In genomic region chr13:52162279-52163101, GRCh38 we compare ENCODE assay signal across 12 cellular contexts. TPM values are rescaled to one million over a fixed set of nuclear protein-coding genes. Genes with fewer than 3 reads are reported as not detected.
DNase-seq lines count a peak whose midpoint lies in the region; ATAC-seq, FAIRE-seq and TF ChIP-seq lines count a peak whose summit lies in the region.
"Had no signal": no experiment of that assay in that cellular context is flagged by ENCODE, and none has a peak within 500 bp of the region (broad histone marks: within the 10 kb centered on the region; RNA-seq: fewer than 3 reads in every experiment).

No MANE protein-coding gene starts in this region.

- peak overlapping the region; percentile 22; the same call in 1 of the 2 replicates for H3K23ac ChIP-seq in IMR-90 (ENCODE audit: low read depth, low read length)

- H3K9me1 ChIP-seq in IMR-90 (ENCODE audit: insufficient read depth, low read length), result peaks cover 6% of the 10 kb centered on the region; the same call in 1 of the 2 replicates
- H3K9me1 ChIP-seq in keratinocyte (ENCODE audit: control insufficient read depth, extremely low read depth, insufficient read depth, low read length), result no peaks in the 10 kb centered on the region

- no peak overlapping the region for H3K56ac ChIP-seq in IMR-90 (ENCODE audit: extremely low read depth, insufficient read depth, low read length)

- H3K18ac ChIP-seq in IMR-90 (ENCODE audit: low read depth, low read length), result no peak overlapping the region

- in situ Hi-C loops in IMR-90 (cut with MboI; ENCODE audit: low sequenced_read_pairs), result no loop called here

- ATAC-seq in IMR-90 (ENCODE audit: low read depth) (peak; percentile 50), GM21737 (IDR thresholded peaks at IDR 0.05; ENCODE audit: unreplicated experiment) (no peak), GM18502 (IDR thresholded peaks at IDR 0.05; ENCODE audit: poor library complexity, unreplicated experiment) (no peak)
- no peak for ATAC-seq in activated T-cell treated with anti-CD3 and anti-CD28 coated beads, Interleukin-2, amount 50 U/mL, for 4 hours
- ATAC-seq: activated T-cell treated with anti-CD3 and anti-CD28 coated beads, Interleukin-2, amount 50 U/mL, for 72 hours had no signal

- H3F3A ChIP-seq in smooth muscle cell (ENCODE audit: low read depth), result no peaks in the 10 kb centered on the region

- H3K79me1 ChIP-seq in IMR-90 (ENCODE audit: low read depth in 1 of 2, low read length in 2 of 2), result peaks cover 14 to 15% of the 10 kb centered on the region in 2 experiments

- no peak overlapping the region for H2BK5ac ChIP-seq in IMR-90 (ENCODE audit: low read depth, low read length, poor library complexity, severe bottlenecking)

- no peaks in the 10 kb centered on the region for H4K20me1 ChIP-seq in IMR-90 (ENCODE audit: insufficient read depth, low read length)
- no peaks in the 10 kb centered on the region for H4K20me1 ChIP-seq in keratinocyte (ENCODE audit: control insufficient read depth, extremely low read depth, insufficient read depth, low read length)
- no peaks in the 10 kb centered on the region for H4K20me1 ChIP-seq in smooth muscle cell (ENCODE audit: low read depth)

- DNase-seq in IMR-90 (peak; percentile 70), keratinocyte (ENCODE audit: low read depth, low spot score) (no peak), smooth muscle cell (lab: John Stamatoyannopoulos, UW; ENCODE audit: unreplicated experiment) (no peak)
- DNase-seq in activated T-cell treated with anti-CD3 and anti-CD28 coated beads, Interleukin-2, amount 50 U/mL, for 4 hours, result no peak
- DNase-seq in CD4-positive, alpha-beta memory T cell, result no peak
- DNase-seq: activated T-cell treated with anti-CD3 and anti-CD28 coated beads, Interleukin-2, amount 50 U/mL, for 72 hours had no signal

- no peak overlapping the region for H2AK9ac ChIP-seq in IMR-90 (replicated peaks; ENCODE audit: low read depth, low read length, poor library complexity)

- no peak overlapping the region for H2AFZ ChIP-seq in IMR-90 (replicated peaks; ENCODE audit: low read length, poor library complexity)
- no peak overlapping the region for H2AFZ ChIP-seq in keratinocyte (ENCODE audit: control insufficient read depth, low read length)
- H2AFZ ChIP-seq in smooth muscle cell (ENCODE audit: low read depth), result no peak overlapping the region

- 0 out of 2 replicates have a peak overlapping the region, but pooled peaks have one; percentile 14 for H2BK20ac ChIP-seq in IMR-90 (ENCODE audit: low read depth, low read length)

- peaks cover 3% of the 10 kb centered on the region; the same call in 1 of the 2 replicates for H3K36me3 ChIP-seq in IMR-90 (ENCODE audit: control insufficient read depth, insufficient read depth, low read length)
- H3K36me3 ChIP-seq in keratinocyte (ENCODE audit: control insufficient read depth in 2 of 2, extremely low read depth in 1 of 2, insufficient read depth in 2 of 2, low read length in 2 of 2), result no peaks in the 10 kb centered on the region
- no peaks in the 10 kb centered on the region for H3K36me3 ChIP-seq in smooth muscle cell (ENCODE audit: low read depth)
- H3K36me3 ChIP-seq in CD4-positive, alpha-beta memory T cell (ENCODE audit: insufficient read depth, low read length), result no peaks in the 10 kb centered on the region

- H3K27me3 ChIP-seq in IMR-90 (ENCODE audit: control insufficient read depth, insufficient read depth, low read length), result no peaks in the 10 kb centered on the region
- H3K27me3 ChIP-seq in keratinocyte (ENCODE audit: control insufficient read depth, extremely low read depth, insufficient read depth, low read length), result no peaks in the 10 kb centered on the region
- H3K27me3 ChIP-seq in smooth muscle cell (ENCODE audit: low read depth), result no peaks in the 10 kb centered on the region
- H3K27me3 ChIP-seq in CD4-positive, alpha-beta memory T cell (ENCODE audit: insufficient read depth, low read length), result no peaks in the 10 kb centered on the region

- H3K4me3 ChIP-seq in IMR-90 (ENCODE audit: insufficient read depth, low read depth, low read length), result no peak overlapping the region
- H3K4me3 ChIP-seq in keratinocyte (ENCODE audit: control insufficient read depth in 2 of 3, extremely low read depth in 1 of 3, insufficient read depth in 2 of 3, low read depth in 1 of 3, low read length in 3 of 3), result no peak overlapping the region
- H3K4me3 ChIP-seq in smooth muscle cell, result no peak overlapping the region
- H3K4me3 ChIP-seq in CD4-positive, alpha-beta memory T cell (ENCODE audit: low read length in 2 of 2), result no peak overlapping the region

- BruUV-seq in IMR-90 (replicated peaks; lab: Mats Ljungman, UMichigan), result no TSS peak

- TF ChIP-seq RAD21 in IMR-90 (IDR thresholded peaks at IDR 0.05; ENCODE audit: low read length), result no peak

- H3K4me3 Mint-ChIP-seq in activated T-cell treated with anti-CD3 and anti-CD28 coated beads, Interleukin-2, amount 50 U/mL, for 4 hours, result no peak overlapping the region
- H3K4me3 Mint-ChIP-seq in CD4-positive, alpha-beta memory T cell, result no peak overlapping the region
- H3K4me3 Mint-ChIP-seq: activated T-cell treated with anti-CD3 and anti-CD28 coated beads, Interleukin-2, amount 50 U/mL, for 72 hours; memory B cell; T-helper 1 cell treated with Interleukin-12 subunit alpha and Interleukin-12 subunit beta and Interleukin-4 antibody, amounts not matched to agents 30 μg/mL and 1 μg/mL, for 36 hours had no signal

- peak; percentile 9 for FAIRE-seq in keratinocyte (lab: Jason Lieb, UNC)
- FAIRE-seq: endometrium had no signal

- TF ChIP-seq POLR2A in IMR-90 (IDR thresholded peaks at IDR 0.05; ENCODE audit: low read depth, low read length), result no peak

- POLR2A ChIA-PET in IMR-90 (lab: Charles Lee; ENCODE audit: unreplicated experiment), result interaction anchor here (0.7 kb wide), 1 partner anchor 32 kb away, joined by 3 read pairs; no protein-coding TSS in a partner anchor
- POLR2A ChIA-PET in CD4-positive, alpha-beta memory T cell (lab: Charles Lee; ENCODE audit: partially characterized antibody), result no interaction called here

- H3K4ac ChIP-seq in IMR-90 (ENCODE audit: low read depth, low read length), result peak overlapping the region; percentile 49; the same call in 1 of the 2 replicates

- WGBS in IMR-90 (ENCODE audit: extremely low coverage in 2 of 2, insufficient read length in 1 of 2), 2 experiments, result no CpG with 5 or more reads among the region's 5 CpGs
- WGBS in smooth muscle cell (ENCODE audit: low lambda C conversion rate), result 67% methylated on average over 5 of the region's 5 CpGs

- H3K4me1 ChIP-seq in IMR-90 (ENCODE audit: control insufficient read depth, insufficient read depth, low read length) (peaks cover 7% of the 10 kb centered on the region), keratinocyte (ENCODE audit: control insufficient read depth, extremely low read depth, insufficient read depth, low read length) (peaks cover 8% of the 10 kb centered on the region), smooth muscle cell (ENCODE audit: low read depth) (peaks cover 14% of the 10 kb centered on the region)
- H3K4me1 ChIP-seq in CD4-positive, alpha-beta memory T cell (ENCODE audit: insufficient read depth, low read length), result peaks cover 15% of the 10 kb centered on the region

- no peak overlapping the region for H4K91ac ChIP-seq in IMR-90 (ENCODE audit: insufficient read depth, low read depth, low read length)

- H3K79me2 ChIP-seq in keratinocyte (ENCODE audit: control insufficient read depth, insufficient read depth, low read length) (no peaks in the 10 kb centered on the region), smooth muscle cell (ENCODE audit: low read depth) (peaks cover 2% of the 10 kb centered on the region)

- no peak overlapping the region for H4K8ac ChIP-seq in IMR-90 (ENCODE audit: low read depth in 2 of 2, low read length in 2 of 2)

- H3K9ac ChIP-seq in IMR-90 (ENCODE audit: low read depth, low read length) (no peak overlapping the region), keratinocyte (ENCODE audit: control insufficient read depth, extremely low read depth, insufficient read depth, low read length) (no peak overlapping the region), smooth muscle cell (ENCODE audit: low read depth) (no peak overlapping the region)

- H3K9me3 ChIP-seq in IMR-90 (ENCODE audit: control insufficient read depth, insufficient read depth, low read length), result no peaks in the 10 kb centered on the region
- H3K9me3 ChIP-seq in keratinocyte (ENCODE audit: control insufficient read depth, low read depth, low read length), result no peaks in the 10 kb centered on the region
- no peaks in the 10 kb centered on the region for H3K9me3 ChIP-seq in smooth muscle cell (replicated peaks; ENCODE audit: low read depth)
- no peaks in the 10 kb centered on the region for H3K9me3 ChIP-seq in CD4-positive, alpha-beta memory T cell (ENCODE audit: control insufficient read depth in 1 of 2, low read length in 2 of 2)

- H3K36me3 Mint-ChIP-seq in activated T-cell treated with anti-CD3 and anti-CD28 coated beads, Interleukin-2, amount 50 U/mL, for 4 hours (ENCODE audit: insufficient read depth), result peaks cover 7% of the 10 kb centered on the region
- peaks cover 12 to 17% of the 10 kb centered on the region in 2 donors for H3K36me3 Mint-ChIP-seq in CD4-positive, alpha-beta memory T cell

- no peak overlapping the region for H4K5ac ChIP-seq in IMR-90 (ENCODE audit: low read depth, low read length)

- H2BK120ac ChIP-seq in IMR-90 (ENCODE audit: low read depth, low read length), result no peak overlapping the region; the same call in 1 of the 2 replicates

- CTCF ChIA-PET in IMR-90 (lab: Yijun Ruan, JAX), result no interaction called here
- CTCF ChIA-PET in CD4-positive, alpha-beta memory T cell (lab: Charles Lee; ENCODE audit: partially characterized antibody), result interaction anchor here (0.9 kb wide), 1 partner anchor 32 kb away, joined by 3 read pairs; no protein-coding TSS in a partner anchor

- no peak overlapping the region for H3K27ac ChIP-seq in IMR-90 (ENCODE audit: insufficient read depth, low read length)
- peak overlapping the region; percentile 85 for H3K27ac ChIP-seq in angular gyrus (ENCODE audit: low read depth, low read length)
- no peak overlapping the region for H3K27ac ChIP-seq in keratinocyte (ENCODE audit: control insufficient read depth, insufficient read depth, low read length)
- peak overlapping the region; percentile 21 for H3K27ac ChIP-seq in smooth muscle cell (ENCODE audit: low read depth)
- H3K27ac ChIP-seq in CD4-positive, alpha-beta memory T cell (ENCODE audit: low read depth, low read length), result no peak overlapping the region

- H3K14ac ChIP-seq in IMR-90 (replicated peaks; ENCODE audit: low read depth, low read length), result peak overlapping the region; percentile 4; the same call in 1 of the 2 replicates

- peaks cover 26% of the 10 kb centered on the region for H3K4me1 Mint-ChIP-seq in activated T-cell treated with anti-CD3 and anti-CD28 coated beads, Interleukin-2, amount 50 U/mL, for 4 hours (ENCODE audit: low read depth)
- H3K4me1 Mint-ChIP-seq in CD4-positive, alpha-beta memory T cell, result peaks cover 17 to 35% (median 21%) of the 10 kb centered on the region in 4 donors

- no peak overlapping the region for H2AK5ac ChIP-seq in IMR-90 (ENCODE audit: low read depth, low read length)

- TF ChIP-seq CTCF in IMR-90 (conservative IDR thresholded peaks at IDR 0.05; ENCODE audit: low read depth, low read length) (no peak), keratinocyte (optimal IDR thresholded peaks at IDR 0.05 in 1 of 3, IDR thresholded peaks at IDR 0.05 in 1 of 3, conservative IDR thresholded peaks at IDR 0.05 in 1 of 3; ENCODE audit: extremely low read depth in 1 of 3, insufficient read depth in 2 of 3, low read length in 3 of 3) (no peak), smooth muscle cell (IDR thresholded peaks at IDR 0.05; ENCODE audit: borderline replicate concordance, insufficient read depth, poor library complexity, severe bottlenecking) (no peak)

- no peaks in the 10 kb centered on the region for H3K9me3 Mint-ChIP-seq in activated T-cell treated with anti-CD3 and anti-CD28 coated beads, Interleukin-2, amount 50 U/mL, for 4 hours
- H3K9me3 Mint-ChIP-seq in CD4-positive, alpha-beta memory T cell, result no peaks in the 10 kb centered on the region
- H3K9me3 Mint-ChIP-seq: activated T-cell treated with anti-CD3 and anti-CD28 coated beads, Interleukin-2, amount 50 U/mL, for 72 hours; memory B cell; T-helper 1 cell treated with Interleukin-12 subunit alpha and Interleukin-12 subunit beta and Interleukin-4 antibody, amounts not matched to agents 30 μg/mL and 1 μg/mL, for 36 hours had no signal

- H3K27ac Mint-ChIP-seq in CD4-positive, alpha-beta memory T cell, result peak overlapping the region in 3 of 7 donors; percentile 22 to 70 (median 38)
- H3K27ac Mint-ChIP-seq: memory B cell; T-helper 1 cell treated with Interleukin-12 subunit alpha and Interleukin-12 subunit beta and Interleukin-4 antibody, amounts not matched to agents 30 μg/mL and 1 μg/mL, for 36 hours had no signal

- H3K27me3 Mint-ChIP-seq in activated T-cell treated with anti-CD3 and anti-CD28 coated beads, Interleukin-2, amount 50 U/mL, for 4 hours (ENCODE audit: low read depth), result no peaks in the 10 kb centered on the region
- H3K27me3 Mint-ChIP-seq in CD4-positive, alpha-beta memory T cell, result no peaks in the 10 kb centered on the region

- no peak overlapping the region; the same call in 2 of the 3 replicates for H2BK15ac ChIP-seq in IMR-90 (ENCODE audit: low read depth, low read length)

- intact Hi-C loops in IMR-90 (cut with micrococcal nuclease), result no loop called here
- intact Hi-C loops in CD4-positive, alpha-beta memory T cell (cut with micrococcal nuclease), result no loop called here

- H3K4me2 ChIP-seq in IMR-90 (ENCODE audit: low read depth, low read length), result peak overlapping the region; percentile 34
- H3K4me2 ChIP-seq in keratinocyte (ENCODE audit: control insufficient read depth, extremely low read depth, insufficient read depth, low read depth, low read length), result no peak overlapping the region
- H3K4me2 ChIP-seq in smooth muscle cell, result peak overlapping the region; percentile 47

- dilution Hi-C loops in IMR-90 (cut with HindIII; ENCODE audit: low sequenced_read_pairs, unreplicated experiment), result no loop called here
- dilution Hi-C loops in keratinocyte (cut with MboI; ENCODE audit: extremely low pct_ligation_motif_present, low sequenced_read_pairs), result no loop called here

RNA-seq across cellular contexts. Expression of gene NEK3, which starts 3.1 kb away (rescaled TPM):
- total RNA-seq in IMR-90 (2012; rRNA removed) (3.6 and 6.9 TPM in 2 replicates), smooth muscle cell (24.4 and 24.5 TPM in 2 replicates)
- polyA plus RNA-seq in IMR-90 (2012; rRNA removed) (7.5 and 9.2 TPM in 2 replicates), keratinocyte (5.1 to 11.1 TPM (median 6.7 TPM) in 3 replicates), smooth muscle cell (26.0 and 33.8 TPM in 2 replicates)
- polyA plus RNA-seq in IMR-90 (2012; cell fraction: cytosol; rRNA removed), result 1.1 and 3.0 TPM in 2 replicates
- polyA plus RNA-seq in IMR-90 (2012; cell fraction: nucleus; rRNA removed; ENCODE audit: low replicate concordance), result 2.5 and 29.4 TPM in 2 replicates
- polyA plus RNA-seq in keratinocyte (2011; ENCODE audit: low read depth), result 13.8 TPM
- 5.4 and 8.9 TPM in 2 replicates for polyA plus RNA-seq in keratinocyte (2011; cell fraction: cytosol; rRNA removed)
- polyA plus RNA-seq in keratinocyte (2011; cell fraction: nucleus; rRNA removed), result 15.6 and 21.1 TPM in 2 replicates
- 3.3 and 7.7 TPM in 2 replicates for polyA plus RNA-seq in keratinocyte (2012; ENCODE audit: low replicate concordance)
- 0.92 to 5.6 TPM (median 1.5 TPM) in 3 replicates for polyA minus RNA-seq in keratinocyte
- polyA minus RNA-seq in keratinocyte (2011; cell fraction: cytosol; rRNA and poly(A)+ RNA removed), result 2.5 TPM
- polyA minus RNA-seq in keratinocyte (2011; cell fraction: nucleus; rRNA and poly(A)+ RNA removed), result 1.7 and 3.8 TPM in 2 replicates
- 1 to 10 TPM; 3.8 to 7.5 (median 5.4) TPM for total RNA-seq in activated T-cell treated with anti-CD3 and anti-CD28 coated beads, Interleukin-2, amount 50 U/mL, for 4 hours
- 1 to 10 TPM; 6.4 to 8.2 TPM for total RNA-seq in CD4-positive, alpha-beta memory T cell
- 1 to 10 TPM; 3.4 to 7.3 TPM for polyA plus RNA-seq in CD4-positive, alpha-beta memory T cell

RNA-seq across cellular contexts. Expression of gene NEK5, which starts 33.6 kb away (rescaled TPM):
- total RNA-seq in IMR-90 (2012; rRNA removed), result under 0.01 TPM in 1 of 2 replicates, not detected in the other
- polyA plus RNA-seq in IMR-90 (2012; rRNA removed), result 0.03 TPM in 1 of 2 replicates, not detected in the other
- 0.01 TPM in 1 of 2 replicates, not detected in the other for polyA plus RNA-seq in IMR-90 (2012; cell fraction: cytosol; rRNA removed)
- 0.07 TPM in 1 of 2 replicates, not detected in the other for polyA plus RNA-seq in IMR-90 (2012; cell fraction: nucleus; rRNA removed; ENCODE audit: low replicate concordance)
- polyA plus RNA-seq in keratinocyte, result 0.11 to 0.45 TPM (median 0.21 TPM) in 3 replicates
- 0.45 TPM for polyA plus RNA-seq in keratinocyte (2011; ENCODE audit: low read depth)
- 0.25 and 0.28 TPM in 2 replicates for polyA plus RNA-seq in keratinocyte (2011; cell fraction: cytosol; rRNA removed)
- 0.76 and 1.1 TPM in 2 replicates for polyA plus RNA-seq in keratinocyte (2011; cell fraction: nucleus; rRNA removed)
- 0.17 and 0.47 TPM in 2 replicates for polyA plus RNA-seq in keratinocyte (2012; ENCODE audit: low replicate concordance)
- 0.22 to 0.33 TPM in 2 of 3 replicates, not detected in the other for polyA minus RNA-seq in keratinocyte
- polyA minus RNA-seq in keratinocyte (2011; cell fraction: cytosol; rRNA and poly(A)+ RNA removed), result not detected
- polyA minus RNA-seq in keratinocyte (2011; cell fraction: nucleus; rRNA and poly(A)+ RNA removed), result 0.74 and 0.78 TPM in 2 replicates
- total RNA-seq in smooth muscle cell, result 0.04 and 0.18 TPM in 2 replicates
- 0.29 and 0.43 TPM in 2 replicates for polyA plus RNA-seq in smooth muscle cell
- total RNA-seq in activated T-cell treated with anti-CD3 and anti-CD28 coated beads, Interleukin-2, amount 50 U/mL, for 4 hours, result under 1 TPM in 1 of 3 donors, not detected in 2; 0.08 TPM
- not detected for total RNA-seq in CD4-positive, alpha-beta memory T cell
- under 1 TPM in 1 of 2 donors, not detected in 1; 0.06 TPM for polyA plus RNA-seq in CD4-positive, alpha-beta memory T cell

Comparison
In these comparisons a context has a peak if more than half of its experiments do, and no peak if none do; other contexts are left out.
1. H3K27ac ChIP-seq: peak in angular gyrus (single experiment) and smooth muscle cell (single experiment); none in IMR-90 (single experiment), keratinocyte (single experiment) and CD4-positive, alpha-beta memory T cell (single experiment).